In genomic region chr1:121156958-121157603, GRCh38 we compare ENCODE assay signal across 1 cellular context. TPM values are rescaled to one million over a fixed set of nuclear protein-coding genes. Genes with fewer than 3 reads are reported as not detected.
"Had no signal": no experiment of that assay in that cellular context is flagged by ENCODE, and none has a peak within 500 bp of the region (broad histone marks: within the 10 kb centered on the region; RNA-seq: fewer than 3 reads in every experiment).

No MANE protein-coding gene starts in this region.

RNA-seq across cellular contexts. Expression of gene FAM72B, which starts 27.1 kb away (rescaled TPM):
- total RNA-seq: ascending aorta had no signal
